1 cellular context compared by ENCODE assay signal in the genomic region with DNA sequence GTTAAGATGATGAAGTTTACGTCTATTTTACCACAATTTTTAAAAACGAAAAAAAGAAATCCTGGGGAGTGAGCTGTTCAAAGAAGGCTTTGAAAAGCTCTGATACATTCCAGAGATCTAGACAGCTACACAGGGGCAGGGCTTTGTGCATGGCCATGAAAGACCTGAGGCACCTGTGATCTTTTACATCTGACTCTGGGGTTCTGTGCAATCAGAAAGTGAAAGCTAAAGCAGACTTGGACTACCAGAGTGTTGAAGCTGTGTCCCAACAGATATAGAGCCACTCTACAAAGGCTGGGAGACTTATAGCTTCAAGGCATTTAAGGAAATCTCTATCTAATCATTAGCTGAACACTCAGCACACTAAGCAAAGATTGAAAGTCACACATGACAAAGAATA.
TF ChIP-seq lines count a peak whose summit lies in the region.

No MANE protein-coding gene starts in this region.

TF ChIP-seq in GM12878, 131 proteins besides CTCF, POLR2A, EP300 and RAD21:
- no peak for TF ChIP-seq KDM1A (IDR thresholded peaks at IDR 0.05; ENCODE audit: borderline replicate concordance)
- no peak for TF ChIP-seq BHLHE40 (IDR thresholded peaks at IDR 0.05; ENCODE audit: borderline replicate concordance in 1 of 2, low read depth in 2 of 2, low read length in 1 of 2)
- no peak for TF ChIP-seq HDAC6 (IDR thresholded peaks at IDR 0.05; ENCODE audit: unreplicated experiment)
- no peak for TF ChIP-seq SIX5 (IDR thresholded peaks at IDR 0.05; ENCODE audit: low read depth, low read length, severe bottlenecking)
- no peak for TF ChIP-seq IRF4 (IDR thresholded peaks at IDR 0.05; ENCODE audit: low read depth, low read length)
- no peak for TF ChIP-seq JUNB (IDR thresholded peaks at IDR 0.05)
- no peak for TF ChIP-seq SUZ12 (IDR thresholded peaks at IDR 0.05; ENCODE audit: unreplicated experiment)
- TF ChIP-seq, protein P1, sequence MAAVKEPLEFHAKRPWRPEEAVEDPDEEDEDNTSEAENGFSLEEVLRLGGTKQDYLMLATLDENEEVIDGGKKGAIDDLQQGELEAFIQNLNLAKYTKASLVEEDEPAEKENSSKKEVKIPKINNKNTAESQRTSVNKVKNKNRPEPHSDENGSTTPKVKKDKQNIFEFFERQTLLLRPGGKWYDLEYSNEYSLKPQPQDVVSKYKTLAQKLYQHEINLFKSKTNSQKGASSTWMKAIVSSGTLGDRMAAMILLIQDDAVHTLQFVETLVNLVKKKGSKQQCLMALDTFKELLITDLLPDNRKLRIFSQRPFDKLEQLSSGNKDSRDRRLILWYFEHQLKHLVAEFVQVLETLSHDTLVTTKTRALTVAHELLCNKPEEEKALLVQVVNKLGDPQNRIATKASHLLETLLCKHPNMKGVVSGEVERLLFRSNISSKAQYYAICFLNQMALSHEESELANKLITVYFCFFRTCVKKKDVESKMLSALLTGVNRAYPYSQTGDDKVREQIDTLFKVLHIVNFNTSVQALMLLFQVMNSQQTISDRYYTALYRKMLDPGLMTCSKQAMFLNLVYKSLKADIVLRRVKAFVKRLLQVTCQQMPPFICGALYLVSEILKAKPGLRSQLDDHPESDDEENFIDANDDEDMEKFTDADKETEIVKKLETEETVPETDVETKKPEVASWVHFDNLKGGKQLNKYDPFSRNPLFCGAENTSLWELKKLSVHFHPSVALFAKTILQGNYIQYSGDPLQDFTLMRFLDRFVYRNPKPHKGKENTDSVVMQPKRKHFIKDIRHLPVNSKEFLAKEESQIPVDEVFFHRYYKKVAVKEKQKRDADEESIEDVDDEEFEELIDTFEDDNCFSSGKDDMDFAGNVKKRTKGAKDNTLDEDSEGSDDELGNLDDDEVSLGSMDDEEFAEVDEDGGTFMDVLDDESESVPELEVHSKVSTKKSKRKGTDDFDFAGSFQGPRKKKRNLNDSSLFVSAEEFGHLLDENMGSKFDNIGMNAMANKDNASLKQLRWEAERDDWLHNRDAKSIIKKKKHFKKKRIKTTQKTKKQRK (IDR thresholded peaks at IDR 0.05; ENCODE audit: low read depth, low read length): no peak
- TF ChIP-seq, protein P2, sequence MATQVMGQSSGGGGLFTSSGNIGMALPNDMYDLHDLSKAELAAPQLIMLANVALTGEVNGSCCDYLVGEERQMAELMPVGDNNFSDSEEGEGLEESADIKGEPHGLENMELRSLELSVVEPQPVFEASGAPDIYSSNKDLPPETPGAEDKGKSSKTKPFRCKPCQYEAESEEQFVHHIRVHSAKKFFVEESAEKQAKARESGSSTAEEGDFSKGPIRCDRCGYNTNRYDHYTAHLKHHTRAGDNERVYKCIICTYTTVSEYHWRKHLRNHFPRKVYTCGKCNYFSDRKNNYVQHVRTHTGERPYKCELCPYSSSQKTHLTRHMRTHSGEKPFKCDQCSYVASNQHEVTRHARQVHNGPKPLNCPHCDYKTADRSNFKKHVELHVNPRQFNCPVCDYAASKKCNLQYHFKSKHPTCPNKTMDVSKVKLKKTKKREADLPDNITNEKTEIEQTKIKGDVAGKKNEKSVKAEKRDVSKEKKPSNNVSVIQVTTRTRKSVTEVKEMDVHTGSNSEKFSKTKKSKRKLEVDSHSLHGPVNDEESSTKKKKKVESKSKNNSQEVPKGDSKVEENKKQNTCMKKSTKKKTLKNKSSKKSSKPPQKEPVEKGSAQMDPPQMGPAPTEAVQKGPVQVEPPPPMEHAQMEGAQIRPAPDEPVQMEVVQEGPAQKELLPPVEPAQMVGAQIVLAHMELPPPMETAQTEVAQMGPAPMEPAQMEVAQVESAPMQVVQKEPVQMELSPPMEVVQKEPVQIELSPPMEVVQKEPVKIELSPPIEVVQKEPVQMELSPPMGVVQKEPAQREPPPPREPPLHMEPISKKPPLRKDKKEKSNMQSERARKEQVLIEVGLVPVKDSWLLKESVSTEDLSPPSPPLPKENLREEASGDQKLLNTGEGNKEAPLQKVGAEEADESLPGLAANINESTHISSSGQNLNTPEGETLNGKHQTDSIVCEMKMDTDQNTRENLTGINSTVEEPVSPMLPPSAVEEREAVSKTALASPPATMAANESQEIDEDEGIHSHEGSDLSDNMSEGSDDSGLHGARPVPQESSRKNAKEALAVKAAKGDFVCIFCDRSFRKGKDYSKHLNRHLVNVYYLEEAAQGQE (IDR thresholded peaks at IDR 0.05; ENCODE audit: low read depth, low read length): no peak
- TF ChIP-seq, protein P3, sequence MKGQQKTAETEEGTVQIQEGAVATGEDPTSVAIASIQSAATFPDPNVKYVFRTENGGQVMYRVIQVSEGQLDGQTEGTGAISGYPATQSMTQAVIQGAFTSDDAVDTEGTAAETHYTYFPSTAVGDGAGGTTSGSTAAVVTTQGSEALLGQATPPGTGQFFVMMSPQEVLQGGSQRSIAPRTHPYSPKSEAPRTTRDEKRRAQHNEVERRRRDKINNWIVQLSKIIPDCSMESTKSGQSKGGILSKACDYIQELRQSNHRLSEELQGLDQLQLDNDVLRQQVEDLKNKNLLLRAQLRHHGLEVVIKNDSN (IDR thresholded peaks at IDR 0.05; ENCODE audit: borderline replicate concordance, extremely low read length, insufficient read depth, low read depth, low read length): no peak
- TF ChIP-seq RFX5 (IDR thresholded peaks at IDR 0.05; ENCODE audit: low read depth, low read length): no peak
- TF ChIP-seq SREBF2 (IDR thresholded peaks at IDR 0.05; ENCODE audit: low read length): no peak
- no peak for TF ChIP-seq TCF3 (IDR thresholded peaks at IDR 0.05; ENCODE audit: borderline replicate concordance, insufficient read depth, low read depth, low read length)
TF ChIP-seq in GM12878: peak in this region for 0.
